In the genomic region with DNA sequence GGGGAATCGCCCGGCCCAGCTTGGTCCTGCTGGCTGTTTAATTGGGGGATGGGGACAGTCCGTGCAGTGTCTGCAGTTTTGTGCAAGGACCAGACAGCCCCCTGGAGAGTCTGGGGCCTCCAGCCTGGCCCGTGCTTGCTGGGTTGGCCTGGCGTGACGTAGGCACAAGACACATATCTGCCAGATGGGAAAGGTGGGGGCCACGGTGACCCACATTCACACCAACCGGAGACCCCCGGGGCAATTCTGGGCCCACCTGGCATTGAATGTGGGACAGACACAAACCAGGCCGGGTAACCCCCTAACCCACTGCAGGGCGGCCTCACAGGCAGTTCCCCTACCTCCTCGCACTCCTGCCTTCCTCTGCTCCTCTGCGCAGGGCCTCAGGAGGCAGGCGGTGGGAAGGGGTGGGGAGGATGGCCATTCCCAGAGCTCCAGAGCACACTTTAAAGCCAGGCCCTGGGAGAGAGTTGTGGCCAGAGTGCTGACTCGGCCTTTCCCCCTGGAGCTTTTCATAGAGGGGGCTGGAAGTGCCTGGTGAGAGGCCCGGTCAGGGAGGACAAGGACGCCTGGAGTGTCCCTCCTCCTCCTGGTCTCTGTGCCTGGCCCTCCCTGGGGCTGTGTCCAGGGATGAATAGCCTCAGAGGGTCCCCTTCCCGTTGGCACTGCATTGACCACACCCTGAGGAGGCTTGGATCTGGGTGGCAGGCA, we compare ENCODE assay signal across 8 cellular contexts. TPM values are rescaled to one million over a fixed set of nuclear protein-coding genes. Genes with fewer than 3 reads are reported as not detected.
DNase-seq lines count a peak whose midpoint lies in the region; ATAC-seq and TF ChIP-seq lines count a peak whose summit lies in the region.
"Had no signal": no experiment of that assay in that cellular context is flagged by ENCODE, and none has a peak within 500 bp of the region (broad histone marks: within the 10 kb centered on the region; RNA-seq: fewer than 3 reads in every experiment).

No MANE protein-coding gene starts in this region.

- 38 to 68% (median 49%) methylated on average over 12 to 18 of the region's 18 CpGs for WGBS in stomach, 5 donors

- CTCF ChIA-PET in HEK293 (lab: Yijun Ruan, JAX): interaction anchor here (0.6 kb wide), 1 partner anchor 65 kb away, joined by 4 read pairs; no protein-coding TSS in a partner anchor

- H3K36me3 ChIP-seq in HEK293 (ENCODE audit: control insufficient read depth in 2 of 2, insufficient read depth in 1 of 2, low read length in 2 of 2) (peaks cover 0 to 6% of the 10 kb centered on the region in 2 experiments; a peak in 1 of 3 replicates), stomach (no peaks in the 10 kb centered on the region)

- intact Hi-C loops in stomach (cut with DNase I; ENCODE audit: low total_unique reads): no loop called here

- H3K27ac ChIP-seq in HEK293 (ENCODE audit: extremely low read depth, low read depth, low read length) (no peak overlapping the region; the same call in 1 of the 2 replicates), stomach (peak overlapping the region; percentile 13 to 90 (median 84))

- DNase-seq in activated naive CD8-positive, alpha-beta T cell treated with anti-CD3 and anti-CD28 coated beads for 36 hours: no peak
- DNase-seq in stomach: no peak
- DNase-seq in effector CD8-positive, alpha-beta T cell (lab: John Stamatoyannopoulos, UW): no peak
- no peak for DNase-seq in NCI-H1105 (lab: John Stamatoyannopoulos, UW)

- ATAC-seq in HG02870 (IDR thresholded peaks at IDR 0.05; ENCODE audit: unreplicated experiment): no peak

- peak overlapping the region; percentile 89 for H3K4me3 Mint-ChIP-seq in activated naive CD8-positive, alpha-beta T cell treated with anti-CD3 and anti-CD28 coated beads for 36 hours

- H3K4me3 ChIP-seq in HEK293 (ENCODE audit: low read depth, low read length) (peak overlapping the region; percentile 64), iPS-11a (ENCODE audit: low read depth, low read length) (peak overlapping the region; percentile 75), stomach (peak overlapping the region; percentile 59 to 72 (median 61))

- TF ChIP-seq POLR2A in stomach (IDR thresholded peaks at IDR 0.05): no peak

- no peaks in the 10 kb centered on the region for H3K9me3 Mint-ChIP-seq in activated naive CD8-positive, alpha-beta T cell treated with anti-CD3 and anti-CD28 coated beads for 36 hours
- H3K9me3 Mint-ChIP-seq: central memory CD8-positive, alpha-beta T cell had no signal

- TF ChIP-seq CTCF in HEK293 (tag by site-specific recombination; IDR thresholded peaks at IDR 0.05): no peak
- TF ChIP-seq CTCF in stomach (IDR thresholded peaks at IDR 0.05): no peak

- H3K4me1 Mint-ChIP-seq in activated naive CD8-positive, alpha-beta T cell treated with anti-CD3 and anti-CD28 coated beads for 36 hours: peaks cover 12% of the 10 kb centered on the region

- POLR2A ChIA-PET in HEK293 (lab: Yijun Ruan, JAX): interaction anchor here (0.5 to 1.5 kb wide), 2 partner anchors 18 to 765 kb away, joined by 3 to 4 read pairs; a partner anchor contains a TSS

- peak overlapping the region; percentile 87 for H3K27ac Mint-ChIP-seq in activated naive CD8-positive, alpha-beta T cell treated with anti-CD3 and anti-CD28 coated beads for 36 hours

- H3K4me1 ChIP-seq in HEK293 (ENCODE audit: control insufficient read depth, insufficient read depth, low read length) (peaks cover 2% of the 10 kb centered on the region; the same call in 1 of the 2 replicates), stomach (peaks cover 16 to 58% (median 39%) of the 10 kb centered on the region in 4 donors)

- peaks cover 0 to 59% (median 28%) of the 10 kb centered on the region in 3 donors for H3K27me3 ChIP-seq in stomach

- H3K36me3 Mint-ChIP-seq in activated naive CD8-positive, alpha-beta T cell treated with anti-CD3 and anti-CD28 coated beads for 36 hours: peaks cover 3% of the 10 kb centered on the region

- H3K9me3 ChIP-seq in HEK293 (ENCODE audit: control insufficient read depth, insufficient read depth, low read depth, low read length) (no peaks in the 10 kb centered on the region), stomach (no peaks in the 10 kb centered on the region)

- peaks cover 5% of the 10 kb centered on the region for H3K27me3 Mint-ChIP-seq in activated naive CD8-positive, alpha-beta T cell treated with anti-CD3 and anti-CD28 coated beads for 36 hours

- TF ChIP-seq EP300 in stomach (IDR thresholded peaks at IDR 0.05): no peak

TF ChIP-seq in HEK293, 187 proteins besides CTCF, POLR2A, EP300 and RAD21:
- TF ChIP-seq ZNF548 (tag by site-specific recombination; IDR thresholded peaks at IDR 0.05) (no peak), GLIS1 (tag by site-specific recombination; IDR thresholded peaks at IDR 0.05) (peak; percentile 30), ZIC2 (tag by site-specific recombination; IDR thresholded peaks at IDR 0.05) (peak; percentile 46; the same call in 1 of the 2 replicates)
- TF ChIP-seq, protein P1, sequence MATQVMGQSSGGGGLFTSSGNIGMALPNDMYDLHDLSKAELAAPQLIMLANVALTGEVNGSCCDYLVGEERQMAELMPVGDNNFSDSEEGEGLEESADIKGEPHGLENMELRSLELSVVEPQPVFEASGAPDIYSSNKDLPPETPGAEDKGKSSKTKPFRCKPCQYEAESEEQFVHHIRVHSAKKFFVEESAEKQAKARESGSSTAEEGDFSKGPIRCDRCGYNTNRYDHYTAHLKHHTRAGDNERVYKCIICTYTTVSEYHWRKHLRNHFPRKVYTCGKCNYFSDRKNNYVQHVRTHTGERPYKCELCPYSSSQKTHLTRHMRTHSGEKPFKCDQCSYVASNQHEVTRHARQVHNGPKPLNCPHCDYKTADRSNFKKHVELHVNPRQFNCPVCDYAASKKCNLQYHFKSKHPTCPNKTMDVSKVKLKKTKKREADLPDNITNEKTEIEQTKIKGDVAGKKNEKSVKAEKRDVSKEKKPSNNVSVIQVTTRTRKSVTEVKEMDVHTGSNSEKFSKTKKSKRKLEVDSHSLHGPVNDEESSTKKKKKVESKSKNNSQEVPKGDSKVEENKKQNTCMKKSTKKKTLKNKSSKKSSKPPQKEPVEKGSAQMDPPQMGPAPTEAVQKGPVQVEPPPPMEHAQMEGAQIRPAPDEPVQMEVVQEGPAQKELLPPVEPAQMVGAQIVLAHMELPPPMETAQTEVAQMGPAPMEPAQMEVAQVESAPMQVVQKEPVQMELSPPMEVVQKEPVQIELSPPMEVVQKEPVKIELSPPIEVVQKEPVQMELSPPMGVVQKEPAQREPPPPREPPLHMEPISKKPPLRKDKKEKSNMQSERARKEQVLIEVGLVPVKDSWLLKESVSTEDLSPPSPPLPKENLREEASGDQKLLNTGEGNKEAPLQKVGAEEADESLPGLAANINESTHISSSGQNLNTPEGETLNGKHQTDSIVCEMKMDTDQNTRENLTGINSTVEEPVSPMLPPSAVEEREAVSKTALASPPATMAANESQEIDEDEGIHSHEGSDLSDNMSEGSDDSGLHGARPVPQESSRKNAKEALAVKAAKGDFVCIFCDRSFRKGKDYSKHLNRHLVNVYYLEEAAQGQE (tag by site-specific recombination; IDR thresholded peaks at IDR 0.05): no peak
TF ChIP-seq in HEK293: peak in this region for 2.

RNA-seq across cellular contexts. Expression of a gene that starts 1.5 kb away (rescaled TPM):
- 1 to 10 TPM; 5.1 to 5.8 TPM for total RNA-seq in activated naive CD8-positive, alpha-beta T cell treated with anti-CD3 and anti-CD28 coated beads for 36 hours
- 100 to 1,000 TPM in 1 of 5 donors, 10 to 100 TPM in 3, 1 to 10 TPM in 1; 4.7 to 107 (median 14.6) TPM for total RNA-seq in stomach
- polyA plus RNA-seq in stomach: 10 to 100 TPM in 2 of 3 donors, 1 to 10 TPM in 1; 7.2 to 24.1 (median 11.4) TPM
